In the genomic region with DNA sequence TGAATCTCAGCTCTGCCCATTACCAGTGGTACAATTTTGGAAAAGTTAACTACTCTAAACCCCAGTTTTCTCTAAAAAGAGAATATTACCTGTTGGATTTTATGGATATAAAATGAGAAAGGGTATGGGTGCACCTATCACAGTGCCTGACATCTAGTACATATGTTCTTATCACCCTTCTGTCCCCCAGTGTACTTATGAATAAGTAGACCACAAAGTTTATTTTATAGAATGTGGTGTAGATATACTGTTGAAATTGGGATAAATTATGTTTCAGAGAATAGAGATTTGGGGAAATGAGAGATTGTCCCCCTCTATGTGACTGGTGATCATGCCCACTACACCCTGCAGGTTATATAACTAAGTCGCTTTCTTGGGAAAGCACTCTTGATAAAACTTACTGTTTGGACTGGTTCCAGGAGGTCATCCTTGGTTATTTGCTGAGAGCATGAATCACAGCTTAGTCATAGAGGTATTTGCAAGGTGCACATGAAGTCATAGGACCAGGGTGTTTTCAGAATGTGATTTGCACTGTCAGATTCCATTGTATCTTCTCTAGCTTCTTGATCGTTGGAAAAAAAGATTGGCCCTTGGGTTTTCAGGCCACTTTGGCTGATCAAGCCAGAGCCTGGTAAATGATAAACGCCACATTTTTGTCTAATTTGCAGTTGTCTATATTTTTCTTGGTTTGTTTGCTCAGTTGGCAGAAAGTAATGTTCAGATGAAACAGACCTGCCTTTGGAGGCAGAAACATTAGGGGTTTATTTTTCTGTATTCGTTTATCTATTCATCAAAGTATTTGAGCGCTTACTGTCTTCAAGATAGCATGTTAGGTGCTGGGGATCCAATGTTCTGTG, we compare ENCODE assay signal across 1 cellular context.
TF ChIP-seq lines count a peak whose summit lies in the region.

No MANE protein-coding gene starts in this region.

TF ChIP-seq in HepG2, 621 proteins besides CTCF, POLR2A, EP300 and RAD21 (continued from another document and continues in another):
- TF ChIP-seq SAFB2 (CRISPR knock-in tag; IDR thresholded peaks at IDR 0.05; ENCODE audit: borderline replicate concordance, low read depth), result no peak
- TF ChIP-seq MAFF (IDR thresholded peaks at IDR 0.05; ENCODE audit: low read depth, low read length), result peak; percentile 51
- no peak for TF ChIP-seq ATAD3A (CRISPR knock-in tag; IDR thresholded peaks at IDR 0.05)
- TF ChIP-seq, protein P1, sequence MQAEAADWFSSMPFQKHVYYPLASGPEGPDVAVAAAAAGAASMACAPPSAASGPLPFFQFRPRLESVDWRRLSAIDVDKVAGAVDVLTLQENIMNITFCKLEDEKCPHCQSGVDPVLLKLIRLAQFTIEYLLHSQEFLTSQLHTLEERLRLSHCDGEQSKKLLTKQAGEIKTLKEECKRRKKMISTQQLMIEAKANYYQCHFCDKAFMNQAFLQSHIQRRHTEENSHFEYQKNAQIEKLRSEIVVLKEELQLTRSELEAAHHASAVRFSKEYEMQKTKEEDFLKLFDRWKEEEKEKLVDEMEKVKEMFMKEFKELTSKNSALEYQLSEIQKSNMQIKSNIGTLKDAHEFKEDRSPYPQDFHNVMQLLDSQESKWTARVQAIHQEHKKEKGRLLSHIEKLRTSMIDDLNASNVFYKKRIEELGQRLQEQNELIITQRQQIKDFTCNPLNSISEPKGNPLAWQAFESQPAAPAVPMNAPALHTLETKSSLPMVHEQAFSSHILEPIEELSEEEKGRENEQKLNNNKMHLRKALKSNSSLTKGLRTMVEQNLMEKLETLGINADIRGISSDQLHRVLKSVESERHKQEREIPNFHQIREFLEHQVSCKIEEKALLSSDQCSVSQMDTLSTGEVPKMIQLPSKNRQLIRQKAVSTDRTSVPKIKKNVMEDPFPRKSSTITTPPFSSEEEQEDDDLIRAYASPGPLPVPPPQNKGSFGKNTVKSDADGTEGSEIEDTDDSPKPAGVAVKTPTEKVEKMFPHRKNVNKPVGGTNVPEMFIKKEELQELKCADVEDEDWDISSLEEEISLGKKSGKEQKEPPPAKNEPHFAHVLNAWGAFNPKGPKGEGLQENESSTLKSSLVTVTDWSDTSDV (CRISPR knock-in tag; IDR thresholded peaks at IDR 0.05), result no peak
- TF ChIP-seq TBX3 (IDR thresholded peaks at IDR 0.05; ENCODE audit: borderline replicate concordance), result no peak
- TF ChIP-seq HMG20A (CRISPR knock-in tag; IDR thresholded peaks at IDR 0.05; ENCODE audit: borderline replicate concordance), result peak; percentile 90; the same call in 1 of the 2 replicates
- TF ChIP-seq, protein P2, sequence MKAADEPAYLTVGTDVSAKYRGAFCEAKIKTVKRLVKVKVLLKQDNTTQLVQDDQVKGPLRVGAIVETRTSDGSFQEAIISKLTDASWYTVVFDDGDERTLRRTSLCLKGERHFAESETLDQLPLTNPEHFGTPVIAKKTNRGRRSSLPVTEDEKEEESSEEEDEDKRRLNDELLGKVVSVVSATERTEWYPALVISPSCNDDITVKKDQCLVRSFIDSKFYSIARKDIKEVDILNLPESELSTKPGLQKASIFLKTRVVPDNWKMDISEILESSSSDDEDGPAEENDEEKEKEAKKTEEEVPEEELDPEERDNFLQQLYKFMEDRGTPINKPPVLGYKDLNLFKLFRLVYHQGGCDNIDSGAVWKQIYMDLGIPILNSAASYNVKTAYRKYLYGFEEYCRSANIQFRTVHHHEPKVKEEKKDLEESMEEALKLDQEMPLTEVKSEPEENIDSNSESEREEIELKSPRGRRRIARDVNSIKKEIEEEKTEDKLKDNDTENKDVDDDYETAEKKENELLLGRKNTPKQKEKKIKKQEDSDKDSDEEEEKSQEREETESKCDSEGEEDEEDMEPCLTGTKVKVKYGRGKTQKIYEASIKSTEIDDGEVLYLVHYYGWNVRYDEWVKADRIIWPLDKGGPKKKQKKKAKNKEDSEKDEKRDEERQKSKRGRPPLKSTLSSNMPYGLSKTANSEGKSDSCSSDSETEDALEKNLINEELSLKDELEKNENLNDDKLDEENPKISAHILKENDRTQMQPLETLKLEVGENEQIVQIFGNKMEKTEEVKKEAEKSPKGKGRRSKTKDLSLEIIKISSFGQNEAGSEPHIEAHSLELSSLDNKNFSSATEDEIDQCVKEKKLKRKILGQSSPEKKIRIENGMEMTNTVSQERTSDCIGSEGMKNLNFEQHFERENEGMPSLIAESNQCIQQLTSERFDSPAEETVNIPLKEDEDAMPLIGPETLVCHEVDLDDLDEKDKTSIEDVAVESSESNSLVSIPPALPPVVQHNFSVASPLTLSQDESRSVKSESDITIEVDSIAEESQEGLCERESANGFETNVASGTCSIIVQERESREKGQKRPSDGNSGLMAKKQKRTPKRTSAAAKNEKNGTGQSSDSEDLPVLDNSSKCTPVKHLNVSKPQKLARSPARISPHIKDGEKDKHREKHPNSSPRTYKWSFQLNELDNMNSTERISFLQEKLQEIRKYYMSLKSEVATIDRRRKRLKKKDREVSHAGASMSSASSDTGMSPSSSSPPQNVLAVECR (CRISPR knock-in tag; IDR thresholded peaks at IDR 0.05; ENCODE audit: borderline replicate concordance), result no peak
- TF ChIP-seq SIX4 (CRISPR knock-in tag; IDR thresholded peaks at IDR 0.05), result no peak
- no peak for TF ChIP-seq ZNF749 (CRISPR knock-in tag; IDR thresholded peaks at IDR 0.05; ENCODE audit: borderline replicate concordance)
- TF ChIP-seq ZBTB21 (CRISPR knock-in tag; IDR thresholded peaks at IDR 0.05), result peak; percentile 84
- TF ChIP-seq, protein P3, sequence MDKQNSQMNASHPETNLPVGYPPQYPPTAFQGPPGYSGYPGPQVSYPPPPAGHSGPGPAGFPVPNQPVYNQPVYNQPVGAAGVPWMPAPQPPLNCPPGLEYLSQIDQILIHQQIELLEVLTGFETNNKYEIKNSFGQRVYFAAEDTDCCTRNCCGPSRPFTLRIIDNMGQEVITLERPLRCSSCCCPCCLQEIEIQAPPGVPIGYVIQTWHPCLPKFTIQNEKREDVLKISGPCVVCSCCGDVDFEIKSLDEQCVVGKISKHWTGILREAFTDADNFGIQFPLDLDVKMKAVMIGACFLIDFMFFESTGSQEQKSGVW (CRISPR knock-in tag; IDR thresholded peaks at IDR 0.05; ENCODE audit: borderline replicate concordance), result no peak
- TF ChIP-seq, protein P4, sequence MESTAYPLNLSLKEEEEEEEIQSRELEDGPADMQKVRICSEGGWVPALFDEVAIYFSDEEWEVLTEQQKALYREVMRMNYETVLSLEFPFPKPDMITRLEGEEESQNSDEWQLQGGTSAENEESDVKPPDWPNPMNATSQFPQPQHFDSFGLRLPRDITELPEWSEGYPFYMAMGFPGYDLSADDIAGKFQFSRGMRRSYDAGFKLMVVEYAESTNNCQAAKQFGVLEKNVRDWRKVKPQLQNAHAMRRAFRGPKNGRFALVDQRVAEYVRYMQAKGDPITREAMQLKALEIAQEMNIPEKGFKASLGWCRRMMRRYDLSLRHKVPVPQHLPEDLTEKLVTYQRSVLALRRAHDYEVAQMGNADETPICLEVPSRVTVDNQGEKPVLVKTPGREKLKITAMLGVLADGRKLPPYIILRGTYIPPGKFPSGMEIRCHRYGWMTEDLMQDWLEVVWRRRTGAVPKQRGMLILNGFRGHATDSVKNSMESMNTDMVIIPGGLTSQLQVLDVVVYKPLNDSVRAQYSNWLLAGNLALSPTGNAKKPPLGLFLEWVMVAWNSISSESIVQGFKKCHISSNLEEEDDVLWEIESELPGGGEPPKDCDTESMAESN (CRISPR knock-in tag; conservative IDR thresholded peaks at IDR 0.05), result no peak
- no peak for TF ChIP-seq ZMAT5 (CRISPR knock-in tag; IDR thresholded peaks at IDR 0.05; ENCODE audit: borderline replicate concordance, low read depth)
- TF ChIP-seq AHDC1 (CRISPR knock-in tag; IDR thresholded peaks at IDR 0.05; ENCODE audit: borderline replicate concordance), result peak; percentile 79; the same call in 1 of the 2 replicates
- TF ChIP-seq CHD2 (IDR thresholded peaks at IDR 0.05; ENCODE audit: low read depth, low read length), result no peak
- TF ChIP-seq SAP130 (CRISPR knock-in tag; IDR thresholded peaks at IDR 0.05; ENCODE audit: low read depth), result peak; percentile 66
- TF ChIP-seq KDM2A (CRISPR knock-in tag; IDR thresholded peaks at IDR 0.05; ENCODE audit: borderline replicate concordance, low read depth), result no peak
- TF ChIP-seq, protein P5, sequence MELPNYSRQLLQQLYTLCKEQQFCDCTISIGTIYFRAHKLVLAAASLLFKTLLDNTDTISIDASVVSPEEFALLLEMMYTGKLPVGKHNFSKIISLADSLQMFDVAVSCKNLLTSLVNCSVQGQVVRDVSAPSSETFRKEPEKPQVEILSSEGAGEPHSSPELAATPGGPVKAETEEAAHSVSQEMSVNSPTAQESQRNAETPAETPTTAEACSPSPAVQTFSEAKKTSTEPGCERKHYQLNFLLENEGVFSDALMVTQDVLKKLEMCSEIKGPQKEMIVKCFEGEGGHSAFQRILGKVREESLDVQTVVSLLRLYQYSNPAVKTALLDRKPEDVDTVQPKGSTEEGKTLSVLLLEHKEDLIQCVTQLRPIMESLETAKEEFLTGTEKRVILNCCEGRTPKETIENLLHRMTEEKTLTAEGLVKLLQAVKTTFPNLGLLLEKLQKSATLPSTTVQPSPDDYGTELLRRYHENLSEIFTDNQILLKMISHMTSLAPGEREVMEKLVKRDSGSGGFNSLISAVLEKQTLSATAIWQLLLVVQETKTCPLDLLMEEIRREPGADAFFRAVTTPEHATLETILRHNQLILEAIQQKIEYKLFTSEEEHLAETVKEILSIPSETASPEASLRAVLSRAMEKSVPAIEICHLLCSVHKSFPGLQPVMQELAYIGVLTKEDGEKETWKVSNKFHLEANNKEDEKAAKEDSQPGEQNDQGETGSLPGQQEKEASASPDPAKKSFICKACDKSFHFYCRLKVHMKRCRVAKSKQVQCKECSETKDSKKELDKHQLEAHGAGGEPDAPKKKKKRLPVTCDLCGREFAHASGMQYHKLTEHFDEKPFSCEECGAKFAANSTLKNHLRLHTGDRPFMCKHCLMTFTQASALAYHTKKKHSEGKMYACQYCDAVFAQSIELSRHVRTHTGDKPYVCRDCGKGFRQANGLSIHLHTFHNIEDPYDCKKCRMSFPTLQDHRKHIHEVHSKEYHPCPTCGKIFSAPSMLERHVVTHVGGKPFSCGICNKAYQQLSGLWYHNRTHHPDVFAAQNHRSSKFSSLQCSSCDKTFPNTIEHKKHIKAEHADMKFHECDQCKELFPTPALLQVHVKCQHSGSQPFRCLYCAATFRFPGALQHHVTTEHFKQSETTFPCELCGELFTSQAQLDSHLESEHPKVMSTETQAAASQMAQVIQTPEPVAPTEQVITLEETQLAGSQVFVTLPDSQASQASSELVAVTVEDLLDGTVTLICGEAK (IDR thresholded peaks at IDR 0.05), result no peak
- TF ChIP-seq, protein P5 (CRISPR knock-in tag; IDR thresholded peaks at IDR 0.05), result no peak
- TF ChIP-seq TEAD3 (CRISPR knock-in tag; optimal IDR thresholded peaks at IDR 0.05; ENCODE audit: borderline replicate concordance), result peak; percentile 93
- no peak for TF ChIP-seq ZNF234 (CRISPR knock-in tag; conservative IDR thresholded peaks at IDR 0.05)
- TF ChIP-seq ZNF367 (CRISPR knock-in tag; IDR thresholded peaks at IDR 0.05; ENCODE audit: borderline replicate concordance), result no peak
